Comparison of ENCODE assay signal across 31 cellular contexts in the genomic region with DNA sequence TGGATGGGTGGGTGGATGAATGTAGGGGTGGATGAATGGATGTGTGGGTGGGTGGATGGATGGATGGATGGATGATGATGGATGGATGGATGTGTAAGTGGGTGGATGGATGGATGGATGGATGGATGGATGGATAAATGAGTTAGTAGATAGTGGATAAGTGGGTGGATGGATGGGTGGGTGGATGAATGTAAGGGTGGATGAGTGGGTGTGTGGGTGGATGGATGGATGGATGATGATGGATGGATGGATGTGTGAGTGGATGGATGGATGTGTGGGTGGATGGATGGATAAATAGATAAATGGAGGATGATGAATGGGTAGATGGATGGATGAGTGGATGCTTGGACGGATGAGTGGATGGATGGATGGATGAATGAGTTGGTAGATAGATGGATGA. TPM values are rescaled to one million over a fixed set of nuclear protein-coding genes. Genes with fewer than 3 reads are reported as not detected.
"Had no signal": no experiment of that assay in that cellular context is flagged by ENCODE, and none has a peak within 500 bp of the region (broad histone marks: within the 10 kb centered on the region; RNA-seq: fewer than 3 reads in every experiment).

No MANE protein-coding gene starts in this region.

- H3K9me3 Mint-ChIP-seq: activated CD4-positive, alpha-beta memory T cell treated with anti-CD3 and anti-CD28 coated beads for 36 hours; activated naive CD4-positive, alpha-beta T cell treated with anti-CD3 and anti-CD28 coated beads for 36 hours; activated naive CD4-positive, alpha-beta T cell treated with anti-CD3 and anti-CD28 coated beads, Interleukin-2, amount 50 U/mL, for 24 hours; activated naive CD8-positive, alpha-beta T cell treated with anti-CD3 and anti-CD28 coated beads for 36 hours; activated T-helper 1 cell treated with anti-CD3 and anti-CD28 coated beads, Interleukin-12 subunit alpha, Interleukin-12 subunit beta, Interleukin-2, Interleukin-4 antibody, amounts not matched to agents 30 ng/mL and 10 ng/mL and 1 ng/mL, durations not matched to agents 14 hours and 24 hours and 36 hours; activated T-helper 2 cell treated with anti-CD3 and anti-CD28 coated beads, Interferon-gamma antibody, Interleukin-2, Interleukin-4, amounts not matched to agents 10 μg/mL and 5 μg/mL and 100 μg/mL, durations not matched to agents 14 hours and 24 hours and 36 hours had no signal

- H3K4me3 ChIP-seq: esophagus muscularis mucosa, gastrocnemius medialis, heart right ventricle had no signal

- H3K9me3 ChIP-seq: esophagus muscularis mucosa, gastrocnemius medialis, heart right ventricle had no signal

- H3K4me3 Mint-ChIP-seq: activated CD4-positive, alpha-beta memory T cell treated with anti-CD3 and anti-CD28 coated beads for 36 hours; activated CD4-positive, alpha-beta T cell treated with anti-CD3 and anti-CD28 coated beads for 36 hours; activated CD4-positive, alpha-beta T cell treated with anti-CD3 and anti-CD28 coated beads, Interleukin-2, amount 10 ng/mL, durations not matched to agents 24 days and 14 days; activated CD8-positive, alpha-beta memory T cell treated with anti-CD3 and anti-CD28 coated beads, Interleukin-2, amount 10 ng/mL, durations not matched to agents 7 days and 5 days; activated CD8-positive, alpha-beta T cell treated with anti-CD3 and anti-CD28 coated beads, Interleukin-2, amount 10 ng/mL, durations not matched to agents 7 days and 5 days; activated naive CD4-positive, alpha-beta T cell treated with anti-CD3 and anti-CD28 coated beads for 36 hours; activated naive CD4-positive, alpha-beta T cell treated with anti-CD3 and anti-CD28 coated beads, Interleukin-2, amount 50 U/mL, for 24 hours; activated naive CD8-positive, alpha-beta T cell treated with anti-CD3 and anti-CD28 coated beads for 36 hours; activated T-helper 1 cell treated with anti-CD3 and anti-CD28 coated beads, Interleukin-12 subunit alpha, Interleukin-12 subunit beta, Interleukin-2, Interleukin-4 antibody, amounts not matched to agents 30 ng/mL and 10 ng/mL and 1 ng/mL, durations not matched to agents 14 hours and 24 hours and 36 hours; effector memory CD8-positive, alpha-beta T cell had no signal

- H3K36me3 ChIP-seq: esophagus muscularis mucosa, gastrocnemius medialis, heart right ventricle had no signal

- ATAC-seq: activated CD4-positive, alpha-beta T cell treated with anti-CD3 and anti-CD28 coated beads for 36 hours; activated CD8-positive, alpha-beta memory T cell treated with anti-CD3 and anti-CD28 coated beads, Interleukin-2, amount 10 ng/mL, durations not matched to agents 7 days and 5 days; activated CD8-positive, alpha-beta T cell treated with anti-CD3 and anti-CD28 coated beads, Interleukin-2, amount 10 ng/mL, durations not matched to agents 7 days and 5 days; effector memory CD8-positive, alpha-beta T cell; foreskin keratinocyte; gastrocnemius medialis had no signal

- H3K27ac ChIP-seq: esophagus muscularis mucosa, foreskin keratinocyte, gastrocnemius medialis, heart right ventricle had no signal

- FAIRE-seq: astrocyte, colon had no signal

- DNase-seq: activated CD4-positive, alpha-beta memory T cell treated with anti-CD3 and anti-CD28 coated beads for 36 hours; activated CD4-positive, alpha-beta T cell treated with anti-CD3 and anti-CD28 coated beads for 36 hours; activated CD4-positive, alpha-beta T cell treated with anti-CD3 and anti-CD28 coated beads, Interleukin-2, amount 10 ng/mL, durations not matched to agents 24 days and 14 days; activated CD4-positive, CD25-positive, alpha-beta regulatory T cell; activated CD4-positive, CD25-positive, alpha-beta regulatory T cell treated with anti-CD3 and anti-CD28 coated beads, Interleukin-2, amount 50 U/mL, for 72 hours; activated CD8-positive, alpha-beta memory T cell treated with anti-CD3 and anti-CD28 coated beads, Interleukin-2, amount 10 ng/mL, durations not matched to agents 7 days and 5 days; activated CD8-positive, alpha-beta memory T cell treated with anti-CD3 and anti-CD28 coated beads, Interleukin-2, amount 50 U/mL, for 4 hours; activated CD8-positive, alpha-beta T cell treated with anti-CD3 and anti-CD28 coated beads, Interleukin-2, amount 10 ng/mL, durations not matched to agents 7 days and 5 days; activated effector memory CD4-positive, alpha-beta T cell treated with anti-CD3 and anti-CD28 coated beads, Interleukin-2, amount 50 U/mL, for 16 hours; activated naive CD4-positive, alpha-beta T cell treated with anti-CD3 and anti-CD28 coated beads for 36 hours; activated naive CD8-positive, alpha-beta T cell treated with anti-CD3 and anti-CD28 coated beads for 36 hours; activated T-cell treated with anti-CD3 and anti-CD28 coated beads, Interleukin-2, amount 50 U/mL, for 1 hour; activated T-cell treated with anti-CD3 and anti-CD28 coated beads, Interleukin-2, amount 50 U/mL, for 48 hours; amniotic stem cell; anterior cingulate cortex; caudate nucleus; cortex of kidney; dermis blood vessel endothelial cell; effector CD4-positive, alpha-beta T cell; effector memory CD8-positive, alpha-beta T cell; erythroblast; foreskin keratinocyte; heart right ventricle; T-helper 2 cell had no signal

- H3K27me3 Mint-ChIP-seq: activated CD4-positive, alpha-beta memory T cell treated with anti-CD3 and anti-CD28 coated beads for 36 hours; activated CD4-positive, alpha-beta T cell treated with anti-CD3 and anti-CD28 coated beads for 36 hours; activated naive CD4-positive, alpha-beta T cell treated with anti-CD3 and anti-CD28 coated beads, Interleukin-2, amount 50 U/mL, for 24 hours; activated naive CD8-positive, alpha-beta T cell treated with anti-CD3 and anti-CD28 coated beads for 36 hours had no signal

- H3K36me3 Mint-ChIP-seq: activated CD4-positive, alpha-beta memory T cell treated with anti-CD3 and anti-CD28 coated beads for 36 hours had no signal

- H3K27ac Mint-ChIP-seq: activated CD4-positive, alpha-beta memory T cell treated with anti-CD3 and anti-CD28 coated beads for 36 hours; activated CD4-positive, alpha-beta T cell treated with anti-CD3 and anti-CD28 coated beads for 36 hours; activated CD4-positive, alpha-beta T cell treated with anti-CD3 and anti-CD28 coated beads, Interleukin-2, amount 10 ng/mL, durations not matched to agents 24 days and 14 days; activated CD8-positive, alpha-beta memory T cell treated with anti-CD3 and anti-CD28 coated beads, Interleukin-2, amount 10 ng/mL, durations not matched to agents 7 days and 5 days; activated CD8-positive, alpha-beta T cell treated with anti-CD3 and anti-CD28 coated beads, Interleukin-2, amount 10 ng/mL, durations not matched to agents 7 days and 5 days; activated naive CD4-positive, alpha-beta T cell treated with anti-CD3 and anti-CD28 coated beads for 36 hours; activated naive CD4-positive, alpha-beta T cell treated with anti-CD3 and anti-CD28 coated beads, Interleukin-2, amount 50 U/mL, for 24 hours; activated naive CD8-positive, alpha-beta T cell treated with anti-CD3 and anti-CD28 coated beads for 36 hours; activated T-helper 1 cell treated with anti-CD3 and anti-CD28 coated beads, Interleukin-12 subunit alpha, Interleukin-12 subunit beta, Interleukin-2, Interleukin-4 antibody, amounts not matched to agents 30 ng/mL and 10 ng/mL and 1 ng/mL, durations not matched to agents 14 hours and 24 hours and 36 hours; activated T-helper 2 cell treated with anti-CD3 and anti-CD28 coated beads, Interferon-gamma antibody, Interleukin-2, Interleukin-4, amounts not matched to agents 10 μg/mL and 5 μg/mL and 100 μg/mL, durations not matched to agents 14 hours and 24 hours and 36 hours; effector memory CD8-positive, alpha-beta T cell had no signal

- H3K4me1 ChIP-seq: foreskin keratinocyte had no signal

RNA-seq across cellular contexts. Expression of a gene that starts 3.2 kb away (rescaled TPM):
- total RNA-seq: activated T-helper 1 cell treated with anti-CD3 and anti-CD28 coated beads, Interleukin-12 subunit alpha, Interleukin-12 subunit beta, Interleukin-2, Interleukin-4 antibody, amounts not matched to agents 30 ng/mL and 10 ng/mL and 1 ng/mL, durations not matched to agents 14 hours and 24 hours and 36 hours; foreskin keratinocyte had no signal
